ENCODE assay signal across 20 cellular contexts in the genomic region with DNA sequence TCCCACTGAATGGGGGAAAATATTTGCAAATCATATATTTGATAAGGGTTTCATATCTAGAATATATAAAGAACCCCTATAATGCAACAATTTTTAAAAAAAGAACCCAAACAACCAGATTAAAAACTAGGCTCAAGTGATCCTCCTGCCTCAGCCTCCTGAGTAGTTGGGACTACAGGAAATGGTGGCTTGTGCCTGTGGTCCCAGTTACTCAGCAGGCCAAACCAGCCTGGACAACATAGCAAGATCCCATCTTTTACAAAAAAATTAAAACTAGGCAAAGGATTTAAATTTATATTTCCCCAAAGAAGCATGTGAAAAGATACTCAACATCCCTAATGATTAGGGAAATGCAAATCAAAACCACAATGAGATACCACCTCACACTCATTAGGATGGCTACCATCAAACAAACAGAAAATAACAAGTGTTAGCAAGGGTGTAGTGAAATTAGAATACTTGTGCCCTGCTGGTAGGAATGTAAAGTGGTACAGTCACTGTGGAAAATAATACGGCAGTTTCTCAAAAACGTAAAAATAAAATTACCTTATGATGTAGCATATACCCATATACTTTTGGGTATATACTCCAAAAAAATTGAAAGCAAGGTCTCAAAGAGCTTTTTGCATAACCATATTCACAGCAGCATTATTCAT. TPM values are rescaled to one million over a fixed set of nuclear protein-coding genes. Genes with fewer than 3 reads are reported as not detected.
A peak's percentile ranks its signal among the peaks of the same experiment; 100 is the strongest.
DNase-seq lines count a peak whose midpoint lies in the region; ATAC-seq and TF ChIP-seq lines count a peak whose summit lies in the region.
"Had no signal": no experiment of that assay in that cellular context is flagged by ENCODE, and none has a peak within 500 bp of the region (broad histone marks: within the 10 kb centered on the region; RNA-seq: fewer than 3 reads in every experiment).

No MANE protein-coding gene starts in this region.

- no peak for DNase-seq in BE2C
- DNase-seq in PC-3: no peak
- no peak for DNase-seq in epithelial cell of proximal tubule (ENCODE audit: low read depth)
- DNase-seq in NCI-H2107 treated with DMSO at 0.1 percent for 48 hours (lab: John Stamatoyannopoulos, UW; ENCODE audit: unreplicated experiment): no peak
- no peak for DNase-seq in NCI-H1105 (lab: John Stamatoyannopoulos, UW)
- DNase-seq in activated CD8-positive, alpha-beta T cell treated with anti-CD3 and anti-CD28 coated beads for 36 hours: no peak
- DNase-seq in posterior cingulate gyrus: no peak
- DNase-seq: activated CD4-positive, alpha-beta T cell treated with anti-CD3 and anti-CD28 coated beads, Interleukin-2, amount 50 U/mL, for 4 hours; activated naive CD4-positive, alpha-beta T cell treated with Interleukin-2 at 50 U/mL for 16 hours; activated T-cell treated with anti-CD3 and anti-CD28 coated beads for 4 hours; amygdala; Caco-2; colonic mucosa; left cardiac atrium; NCI-H2081 treated with DMSO at 0.1 percent for 48 hours; NCI-H510A; SHP77; testis had no signal

- TF ChIP-seq CTCF in BE2C (IDR thresholded peaks at IDR 0.05; ENCODE audit: low read depth, low read length): peak; percentile 33; the same call in 1 of the 2 replicates
- TF ChIP-seq CTCF in PC-3 (conservative IDR thresholded peaks at IDR 0.05; ENCODE audit: low read depth, low read length): peak; percentile 27; the same call in 1 of the 2 replicates
- peak; percentile 49 for TF ChIP-seq CTCF in epithelial cell of proximal tubule (conservative IDR thresholded peaks at IDR 0.05; ENCODE audit: low read depth, low read length)
- peak in 2 of 3 experiments; percentile 10 to 21 for TF ChIP-seq CTCF in nephron (IDR thresholded peaks at IDR 0.05; ENCODE audit: unreplicated experiment in 3 of 3)
- TF ChIP-seq CTCF in activated CD8-positive, alpha-beta T cell treated with anti-CD3 and anti-CD28 coated beads for 36 hours (IDR thresholded peaks at IDR 0.05): no peak

- intact Hi-C loops in PC-3 (cut with micrococcal nuclease): loop anchor here (5.0 kb wide), 4 partner anchors 38 to 167 kb away; a partner anchor contains a TSS
- intact Hi-C loops in activated CD8-positive, alpha-beta T cell treated with anti-CD3 and anti-CD28 coated beads for 36 hours (cut with micrococcal nuclease): loop anchor here (5.0 kb wide), 1 partner anchor 148 kb away; no protein-coding TSS in a partner anchor
- intact Hi-C loops in posterior cingulate gyrus (cut with DNase I): no loop called here

- no TSS peak for BruUV-seq in PC-3 (replicated peaks; lab: Mats Ljungman, UMichigan)

- peak overlapping the region in 1 of 3 experiments; percentile 13 for H3K27ac Mint-ChIP-seq in nephron
- H3K27ac Mint-ChIP-seq in activated CD8-positive, alpha-beta T cell treated with anti-CD3 and anti-CD28 coated beads for 36 hours: no peak overlapping the region

- H3F3A ChIP-seq in PC-3 (ENCODE audit: low read length, unreplicated experiment): no peaks in the 10 kb centered on the region

- H3K9me3 Mint-ChIP-seq in nephron: no peaks in the 10 kb centered on the region
- H3K9me3 Mint-ChIP-seq in activated CD8-positive, alpha-beta T cell treated with anti-CD3 and anti-CD28 coated beads for 36 hours: no peaks in the 10 kb centered on the region

- H3K36me3 ChIP-seq in BE2C (no peaks in the 10 kb centered on the region), PC-3 (ENCODE audit: low read depth, low read length) (no peaks in the 10 kb centered on the region)
- H3K36me3 ChIP-seq: colonic mucosa, gastroesophageal sphincter had no signal

- H3K27ac ChIP-seq in PC-3 (ENCODE audit: low read length): no peak overlapping the region
- H3K27ac ChIP-seq: colonic mucosa, gastroesophageal sphincter, testis had no signal

- POLR2A ChIA-PET in PC-3 (lab: Charles Lee; ENCODE audit: unreplicated experiment): interaction anchor here (0.5 kb wide), 1 partner anchor 10 kb away, joined by 3 read pairs; no protein-coding TSS in a partner anchor
- POLR2A ChIA-PET in activated CD8-positive, alpha-beta T cell treated with anti-CD3 and anti-CD28 coated beads for 36 hours (lab: Charles Lee): no interaction called here

- no peak overlapping the region for H2AFZ ChIP-seq in PC-3 (ENCODE audit: low read length)

- no peak for ATAC-seq in PC-3
- ATAC-seq in activated CD8-positive, alpha-beta T cell treated with anti-CD3 and anti-CD28 coated beads for 36 hours: no peak
- ATAC-seq: gastroesophageal sphincter, left cardiac atrium had no signal

- no peak overlapping the region for H3K4me3 Mint-ChIP-seq in nephron
- no peak overlapping the region for H3K4me3 Mint-ChIP-seq in activated CD8-positive, alpha-beta T cell treated with anti-CD3 and anti-CD28 coated beads for 36 hours

- H3K9me2 ChIP-seq in PC-3 (replicated peaks; ENCODE audit: low read length): no peaks in the 10 kb centered on the region

- no peaks in the 10 kb centered on the region for H3K79me2 ChIP-seq in PC-3 (ENCODE audit: low read length)

- H3K4me1 Mint-ChIP-seq in nephron: no peaks in the 10 kb centered on the region
- no peaks in the 10 kb centered on the region for H3K4me1 Mint-ChIP-seq in activated CD8-positive, alpha-beta T cell treated with anti-CD3 and anti-CD28 coated beads for 36 hours (ENCODE audit: low read depth)

- H3K27me3 Mint-ChIP-seq in nephron (ENCODE audit: low read depth): no peaks in the 10 kb centered on the region
- H3K27me3 Mint-ChIP-seq in activated CD8-positive, alpha-beta T cell treated with anti-CD3 and anti-CD28 coated beads for 36 hours: no peaks in the 10 kb centered on the region

- H3K4me2 ChIP-seq in PC-3 (ENCODE audit: low read length): no peak overlapping the region

- H3K4me1 ChIP-seq in BE2C (no peaks in the 10 kb centered on the region), PC-3 (ENCODE audit: insufficient read depth, low read length) (no peaks in the 10 kb centered on the region)
- H3K4me1 ChIP-seq: Caco-2, colonic mucosa, gastroesophageal sphincter had no signal

- H3K9me3 ChIP-seq in BE2C: no peaks in the 10 kb centered on the region
- H3K9me3 ChIP-seq in PC-3 (ENCODE audit: low read length): no peaks in the 10 kb centered on the region
- H3K9me3 ChIP-seq: Caco-2, colonic mucosa, gastroesophageal sphincter, testis had no signal

- no peaks in the 10 kb centered on the region for H4K20me1 ChIP-seq in PC-3 (ENCODE audit: low read length)

- H3K4me3 ChIP-seq in BE2C (ENCODE audit: low read depth, low read length) (no peak overlapping the region), PC-3 (ENCODE audit: low read length) (no peak overlapping the region), epithelial cell of proximal tubule (ENCODE audit: low read depth, low read length) (no peak overlapping the region)
- H3K4me3 ChIP-seq: colonic mucosa, gastroesophageal sphincter, testis had no signal

- no peak overlapping the region for H3K9ac ChIP-seq in PC-3 (ENCODE audit: low read length)

- peaks cover 25% of the 10 kb centered on the region for H3K36me3 Mint-ChIP-seq in nephron (ENCODE audit: low read depth)
- peaks cover 2% of the 10 kb centered on the region for H3K36me3 Mint-ChIP-seq in activated CD8-positive, alpha-beta T cell treated with anti-CD3 and anti-CD28 coated beads for 36 hours (ENCODE audit: low read depth)

- CTCF ChIA-PET in PC-3 (lab: Charles Lee): no interaction called here
- CTCF ChIA-PET in activated CD8-positive, alpha-beta T cell treated with anti-CD3 and anti-CD28 coated beads for 36 hours (lab: Charles Lee): interaction anchor here (1.1 kb wide), 1 partner anchor 150 kb away, joined by 3 read pairs; no protein-coding TSS in a partner anchor

- H3K27me3 ChIP-seq in BE2C (no peaks in the 10 kb centered on the region), PC-3 (ENCODE audit: low read length) (no peaks in the 10 kb centered on the region)
- H3K27me3 ChIP-seq: colonic mucosa, gastroesophageal sphincter, testis had no signal

RNA-seq across cellular contexts. Expression of a gene that starts 19.7 kb away (rescaled TPM):
- polyA plus RNA-seq in BE2C (2012; ENCODE audit: insufficient read depth, insufficient read length, low read depth): 8.3 TPM
- total RNA-seq in PC-3 (2014; rRNA removed) (37.9 and 49.1 TPM in 2 replicates), epithelial cell of proximal tubule (40.2 and 78.1 TPM in 2 replicates)
- 10 to 100 TPM; 27.4 to 27.8 TPM for total RNA-seq in activated CD8-positive, alpha-beta T cell treated with anti-CD3 and anti-CD28 coated beads for 36 hours
